In the genomic region with DNA sequence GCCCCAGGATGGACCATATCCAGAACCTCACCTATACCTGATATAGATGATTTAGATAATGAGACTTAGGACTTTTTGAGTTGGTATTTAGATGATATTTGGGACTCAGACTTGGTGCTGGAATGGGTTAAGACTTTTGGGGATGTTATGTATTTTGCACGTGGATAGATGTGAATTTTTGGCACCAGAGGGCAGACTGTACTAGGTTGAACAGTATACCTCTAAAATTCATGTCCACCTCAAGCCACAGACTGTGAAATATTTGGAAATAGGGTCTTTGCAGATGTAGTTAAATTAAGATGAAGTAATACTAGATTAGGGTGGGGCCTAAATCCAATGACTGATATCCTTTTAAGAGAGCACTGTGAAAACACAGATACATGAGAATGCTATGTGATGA, we compare ENCODE assay signal across 18 cellular contexts. TPM values are rescaled to one million over a fixed set of nuclear protein-coding genes. Genes with fewer than 3 reads are reported as not detected.
DNase-seq lines count a peak whose midpoint lies in the region; ATAC-seq and TF ChIP-seq lines count a peak whose summit lies in the region.
"Had no signal": no experiment of that assay in that cellular context is flagged by ENCODE, and none has a peak within 500 bp of the region (broad histone marks: within the 10 kb centered on the region; RNA-seq: fewer than 3 reads in every experiment).

No MANE protein-coding gene starts in this region.

- DNase-seq in HFFc6 (peak; percentile 1), foreskin keratinocyte (peak in 1 of 2 donors; percentile 1), dorsolateral prefrontal cortex (no peak), NAMALWA (ENCODE audit: low spot score) (no peak), GM03348 (ENCODE audit: low spot score) (no peak)
- DNase-seq: brain microvascular endothelial cell; effector memory CD4-positive, alpha-beta T cell; kidney; NCI-H1436; NCI-H510A; Peyer's patch; stomach had no signal

- no peaks in the 10 kb centered on the region for H3K9me3 Mint-ChIP-seq in HFFc6
- H3K9me3 Mint-ChIP-seq: T-helper 1 cell treated with Interleukin-12 subunit alpha and Interleukin-12 subunit beta and Interleukin-4 antibody, amounts not matched to agents 30 μg/mL and 1 μg/mL, for 36 hours had no signal

- no peaks in the 10 kb centered on the region for H3K27me3 Mint-ChIP-seq in HFFc6 (ENCODE audit: insufficient read depth)

- no peak overlapping the region for H3K4me3 Mint-ChIP-seq in HFFc6
- H3K4me3 Mint-ChIP-seq: T-helper 1 cell treated with Interleukin-12 subunit alpha and Interleukin-12 subunit beta and Interleukin-4 antibody, amounts not matched to agents 30 μg/mL and 1 μg/mL, for 36 hours had no signal

- intact Hi-C loops in dorsolateral prefrontal cortex (cut with DNase I) = no loop called here

- H3K27ac Mint-ChIP-seq in HFFc6 = no peak overlapping the region
- H3K27ac Mint-ChIP-seq: T-helper 1 cell treated with Interleukin-12 subunit alpha and Interleukin-12 subunit beta and Interleukin-4 antibody, amounts not matched to agents 30 μg/mL and 1 μg/mL, for 36 hours had no signal

- no peak overlapping the region for H3K27ac ChIP-seq in C4-2B
- H3K27ac ChIP-seq in foreskin keratinocyte = no peak overlapping the region
- no peak overlapping the region for H3K27ac ChIP-seq in dorsolateral prefrontal cortex
- H3K27ac ChIP-seq: BLaER1 treated with 17β-estradiol and CSF1 and Interleukin-3, amounts not matched to agents 10 nM and 100 nM; brain microvascular endothelial cell; Peyer's patch; stomach had no signal

- peak; percentile 18 for TF ChIP-seq CTCF in C4-2B (conservative IDR thresholded peaks at IDR 0.05)
- peak; percentile 42 for TF ChIP-seq CTCF in HFFc6 (IDR thresholded peaks at IDR 0.05)
- peak; percentile 49 for TF ChIP-seq CTCF in foreskin keratinocyte (conservative IDR thresholded peaks at IDR 0.05)
- TF ChIP-seq CTCF in dorsolateral prefrontal cortex (IDR thresholded peaks at IDR 0.05 in 54 of 56, conservative IDR thresholded peaks at IDR 0.05 in 2 of 56; ENCODE audit: low read depth in 1 of 56, partially characterized antibody in 56 of 56) = no peak

- peaks cover 9% of the 10 kb centered on the region for H3K4me1 Mint-ChIP-seq in HFFc6 (ENCODE audit: low read depth)

- H3K4me1 ChIP-seq in foreskin keratinocyte = no peaks in the 10 kb centered on the region
- H3K4me1 ChIP-seq: Peyer's patch, stomach had no signal

- H3K4me3 ChIP-seq in dorsolateral prefrontal cortex = no peak overlapping the region
- H3K4me3 ChIP-seq: BLaER1 treated with 17β-estradiol and CSF1 and Interleukin-3, amounts not matched to agents 10 nM and 100 nM; HAP-1; Peyer's patch; stomach had no signal

- peaks cover 9% of the 10 kb centered on the region; the same call in 1 of the 2 replicates for H3K36me3 Mint-ChIP-seq in HFFc6 (ENCODE audit: low read depth)

- H3K27me3 ChIP-seq in foreskin keratinocyte = no peaks in the 10 kb centered on the region
- H3K27me3 ChIP-seq in dorsolateral prefrontal cortex = peaks cover 0 to 34% (median 0%) of the 10 kb centered on the region in 45 donors
- H3K27me3 ChIP-seq: brain microvascular endothelial cell, Peyer's patch, stomach had no signal

- ATAC-seq in SK-N-SH treated with all-trans-retinoic acid at 6 μM for 48 hours (0 out of 3 replicates have a peak, but pooled peaks have one; percentile 52), foreskin keratinocyte (no peak), HG03095 (IDR thresholded peaks at IDR 0.05; ENCODE audit: unreplicated experiment) (no peak)

TF ChIP-seq in SK-N-SH treated with all-trans-retinoic acid at 6 μM for 48 hours, 23 proteins besides CTCF, POLR2A, EP300 and RAD21:
- TF ChIP-seq BACH2 (CRISPR knock-in tag; IDR thresholded peaks at IDR 0.05; ENCODE audit: borderline replicate concordance) (no peak), ISL1 (CRISPR knock-in tag; IDR thresholded peaks at IDR 0.05) (no peak), SNAI2 (CRISPR knock-in tag; IDR thresholded peaks at IDR 0.05) (no peak), PPARA (CRISPR knock-in tag; IDR thresholded peaks at IDR 0.05; ENCODE audit: borderline replicate concordance) (no peak)
- TF ChIP-seq, protein P1, sequence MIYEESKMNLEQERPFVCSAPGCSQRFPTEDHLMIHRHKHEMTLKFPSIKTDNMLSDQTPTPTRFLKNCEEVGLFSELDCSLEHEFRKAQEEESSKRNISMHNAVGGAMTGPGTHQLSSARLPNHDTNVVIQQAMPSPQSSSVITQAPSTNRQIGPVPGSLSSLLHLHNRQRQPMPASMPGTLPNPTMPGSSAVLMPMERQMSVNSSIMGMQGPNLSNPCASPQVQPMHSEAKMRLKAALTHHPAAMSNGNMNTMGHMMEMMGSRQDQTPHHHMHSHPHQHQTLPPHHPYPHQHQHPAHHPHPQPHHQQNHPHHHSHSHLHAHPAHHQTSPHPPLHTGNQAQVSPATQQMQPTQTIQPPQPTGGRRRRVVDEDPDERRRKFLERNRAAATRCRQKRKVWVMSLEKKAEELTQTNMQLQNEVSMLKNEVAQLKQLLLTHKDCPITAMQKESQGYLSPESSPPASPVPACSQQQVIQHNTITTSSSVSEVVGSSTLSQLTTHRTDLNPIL (CRISPR knock-in tag; IDR thresholded peaks at IDR 0.05; ENCODE audit: low read depth) = no peak
- TF ChIP-seq, protein P2, sequence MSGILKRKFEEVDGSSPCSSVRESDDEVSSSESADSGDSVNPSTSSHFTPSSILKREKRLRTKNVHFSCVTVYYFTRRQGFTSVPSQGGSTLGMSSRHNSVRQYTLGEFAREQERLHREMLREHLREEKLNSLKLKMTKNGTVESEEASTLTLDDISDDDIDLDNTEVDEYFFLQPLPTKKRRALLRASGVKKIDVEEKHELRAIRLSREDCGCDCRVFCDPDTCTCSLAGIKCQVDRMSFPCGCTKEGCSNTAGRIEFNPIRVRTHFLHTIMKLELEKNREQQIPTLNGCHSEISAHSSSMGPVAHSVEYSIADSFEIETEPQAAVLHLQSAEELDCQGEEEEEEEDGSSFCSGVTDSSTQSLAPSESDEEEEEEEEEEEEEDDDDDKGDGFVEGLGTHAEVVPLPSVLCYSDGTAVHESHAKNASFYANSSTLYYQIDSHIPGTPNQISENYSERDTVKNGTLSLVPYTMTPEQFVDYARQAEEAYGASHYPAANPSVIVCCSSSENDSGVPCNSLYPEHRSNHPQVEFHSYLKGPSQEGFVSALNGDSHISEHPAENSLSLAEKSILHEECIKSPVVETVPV (CRISPR knock-in tag; IDR thresholded peaks at IDR 0.05) = no peak

RNA-seq across cellular contexts. Expression of a gene that starts 15.6 kb away (rescaled TPM):
- total RNA-seq in HFFc6 (2021; fragmentation: NEBNext Ultra II Directional; extraction: Animal tissue kit (Norgen Biotek cat#: 25700)) = 10 to 100 TPM; 11.4 to 14.0 (median 12.7) TPM
- total RNA-seq in foreskin keratinocyte = 16.0 and 16.5 TPM in 2 replicates
- polyA plus RNA-seq in foreskin keratinocyte = 3.5 and 4.0 TPM in 2 replicates
- total RNA-seq in dorsolateral prefrontal cortex = 10 to 100 TPM; 11.2 to 28.4 (median 19.5) TPM

Comparison
In these comparisons a context has a peak if more than half of its experiments do, and no peak if none do; other contexts are left out.
1. CTCF ChIP-seq: peak in C4-2B (single experiment), HFFc6 (single experiment) and foreskin keratinocyte (single experiment); none in dorsolateral prefrontal cortex (0 of 56).